8 cellular contexts compared by ENCODE assay signal in the genomic region with DNA sequence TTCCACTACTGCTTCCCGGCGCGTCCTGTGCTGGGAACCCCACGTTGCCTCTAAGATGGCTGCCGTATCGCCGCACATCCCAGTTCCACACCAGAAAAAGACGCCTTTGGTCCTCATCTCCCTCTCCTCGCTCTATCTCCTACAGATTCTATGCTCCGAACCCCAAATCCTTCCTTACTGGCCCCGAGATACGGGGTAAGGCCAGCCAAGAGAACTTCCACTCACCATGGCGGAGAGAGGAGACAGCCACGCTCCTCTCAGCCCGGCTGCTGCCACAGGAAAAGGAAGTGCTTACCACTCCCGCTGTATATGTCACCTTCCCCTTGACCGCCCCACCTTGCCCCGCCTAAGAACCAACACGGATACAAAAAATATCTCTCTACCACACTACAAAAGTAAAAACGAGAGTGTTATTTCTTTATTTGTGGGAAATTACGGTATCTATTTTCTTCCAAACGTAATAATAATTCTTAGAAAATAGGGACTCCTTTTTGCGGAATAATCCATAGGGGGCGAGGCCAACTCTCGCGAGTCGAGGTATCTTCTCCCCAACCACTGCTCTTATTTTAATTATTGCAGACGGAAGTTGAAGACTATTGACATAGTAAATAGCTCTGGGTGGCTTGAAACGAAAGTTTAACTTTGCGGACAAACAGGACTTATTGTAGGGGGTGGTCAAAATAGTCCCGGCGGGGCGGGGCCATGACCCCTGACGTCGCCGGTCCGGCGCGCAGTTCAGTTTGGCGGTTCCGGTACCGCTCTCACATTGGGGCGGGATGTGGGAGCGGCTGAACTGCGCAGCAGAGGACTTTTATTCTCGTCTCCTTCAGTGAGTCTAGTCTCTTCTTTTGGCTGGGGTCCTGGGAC. TPM values are rescaled to one million over a fixed set of nuclear protein-coding genes. Genes with fewer than 3 reads are reported as not detected.
DNase-seq lines count a peak whose midpoint lies in the region; ATAC-seq and TF ChIP-seq lines count a peak whose summit lies in the region.

Gene RPL4 (minus strand): TSS at position 293 of the 867 bp plus-strand sequence. CDS start 65 bp downstream, at position 228.
Gene ZWILCH (plus strand): TSS at position 764 of the 867 bp plus-strand sequence. CDS start 13 bp downstream, at position 777.

- no peaks in the 10 kb centered on the region for H3K27me3 Mint-ChIP-seq in neural crest cell (ENCODE audit: low read depth)

- peaks cover 27% of the 10 kb centered on the region for H3K36me3 Mint-ChIP-seq in neural crest cell (ENCODE audit: low read depth)

- in situ Hi-C loops in KBM-7 (cut with MboI; ENCODE audit: low pct_unique_long_range_greater_than_20kb, low sequenced_read_pairs): no loop called here

- H3K4me1 Mint-ChIP-seq in neural crest cell: peaks cover 47% of the 10 kb centered on the region

- peak within 1 kb of the TSS; percentile 98 for H3K4me3 Mint-ChIP-seq in neural crest cell

- peak within 1 kb of the TSS; percentile 95 for H3K27ac ChIP-seq in stomach smooth muscle (ENCODE audit: low read length)

- H3K27ac Mint-ChIP-seq in neural crest cell (ENCODE audit: unreplicated experiment): peak within 1 kb of the TSS; percentile 100

- ATAC-seq in GM21619 (IDR thresholded peaks at IDR 0.05; ENCODE audit: unreplicated experiment): peak; percentile 75

- H3K4me3 ChIP-seq in fibroblast of villous mesenchyme (ENCODE audit: low read depth, low read length) (peak within 1 kb of the TSS; percentile 100), stomach smooth muscle (ENCODE audit: low read length in 2 of 2) (peak within 1 kb of the TSS; percentile 97 to 100)

- peaks cover 20% of the 10 kb centered on the region for H3K4me1 ChIP-seq in stomach smooth muscle (ENCODE audit: control insufficient read depth, insufficient read depth, low read length)

- H3K9ac ChIP-seq in stomach smooth muscle (ENCODE audit: low read length in 2 of 2): peak within 1 kb of the TSS; percentile 95 to 97

- no peaks in the 10 kb centered on the region for H3K9me3 ChIP-seq in stomach smooth muscle (ENCODE audit: control insufficient read depth in 2 of 2, low read length in 2 of 2)

- no peaks in the 10 kb centered on the region for H3K27me3 ChIP-seq in stomach smooth muscle (ENCODE audit: control insufficient read depth in 1 of 2, insufficient read depth in 2 of 2, low read length in 2 of 2)

- DNase-seq in DMS79 treated with DMSO at 0.1 percent for 48 hours (lab: John Stamatoyannopoulos, UW) (peak; percentile 62), KBM-7 (peak; percentile 96), SHP77 treated with DMSO at 0.1 percent for 48 hours (lab: John Stamatoyannopoulos, UW) (peak; percentile 93), activated gamma-delta T cell (lab: John Stamatoyannopoulos, UW) (peak; percentile 68), fibroblast of villous mesenchyme (ENCODE audit: low read depth) (peak; percentile 93), neural crest cell (ENCODE audit: low read depth, low spot score) (peak; percentile 59)

- H3K36me3 ChIP-seq in stomach smooth muscle (ENCODE audit: control insufficient read depth in 2 of 2, insufficient read depth in 2 of 2, low read length in 2 of 2): peaks cover 23 to 35% of the 10 kb centered on the region in 2 donors

- no peak for TF ChIP-seq CTCF in fibroblast of villous mesenchyme (IDR thresholded peaks at IDR 0.05; ENCODE audit: insufficient read depth, low read depth, low read length)
- no peak for TF ChIP-seq CTCF in neural crest cell (conservative IDR thresholded peaks at IDR 0.05)

- no peaks in the 10 kb centered on the region for H3K9me3 Mint-ChIP-seq in neural crest cell

RNA-seq across cellular contexts. Expression of gene RPL4, which starts in this region (rescaled TPM):
- 1,273 and 2,415 TPM in 2 replicates for total RNA-seq in fibroblast of villous mesenchyme
- 3,194 and 3,277 TPM in 2 replicates for total RNA-seq in neural crest cell

RNA-seq across cellular contexts. Expression of gene ZWILCH, which starts in this region (rescaled TPM):
- total RNA-seq in fibroblast of villous mesenchyme (15.8 and 19.9 TPM in 2 replicates), neural crest cell (30.9 and 32.1 TPM in 2 replicates)

Comparison
In these comparisons a context has a peak if more than half of its experiments do, and no peak if none do; other contexts are left out.
1. Peak in every context shown above with its lines: DNase-seq, ATAC-seq, H3K4me3 ChIP-seq and H3K27ac ChIP-seq.